In the genomic region with DNA sequence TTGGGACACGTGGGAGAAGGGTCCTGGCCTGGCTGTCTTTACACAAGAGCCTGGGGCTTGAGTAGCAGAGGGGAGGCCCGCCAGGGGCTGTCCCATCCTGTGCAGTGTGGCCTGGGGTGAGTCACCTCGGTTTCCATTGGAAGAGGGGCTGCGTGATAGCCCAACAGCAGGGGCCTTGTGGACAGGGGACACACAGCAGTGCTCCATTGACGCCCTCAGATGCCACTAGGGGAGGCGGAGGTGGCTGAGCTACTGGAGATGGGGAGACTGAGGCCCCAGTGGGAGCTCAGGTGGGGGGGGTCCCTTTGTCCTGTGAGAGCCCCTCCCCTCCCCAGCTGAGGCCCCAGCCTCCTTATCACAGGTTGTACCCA, we compare ENCODE assay signal across 20 cellular contexts. TPM values are rescaled to one million over a fixed set of nuclear protein-coding genes. Genes with fewer than 3 reads are reported as not detected.
DNase-seq lines count a peak whose midpoint lies in the region; ATAC-seq and TF ChIP-seq lines count a peak whose summit lies in the region.
"Had no signal": no experiment of that assay in that cellular context is flagged by ENCODE, and none has a peak within 500 bp of the region (broad histone marks: within the 10 kb centered on the region; RNA-seq: fewer than 3 reads in every experiment).

No MANE protein-coding gene starts in this region.

- POLR2A ChIA-PET in naive thymus-derived CD4-positive, alpha-beta T cell (lab: Charles Lee): no interaction called here

- H3K9me3 ChIP-seq in right lobe of liver (no peaks in the 10 kb centered on the region), spleen (peaks cover 0 to 11% (median 7%) of the 10 kb centered on the region in 8 donors)
- peaks cover 0 to 7% (median 0%) of the 10 kb centered on the region in 3 experiments for H3K9me3 ChIP-seq in naive thymus-derived CD4-positive, alpha-beta T cell (ENCODE audit: control insufficient read depth in 2 of 3, low read length in 3 of 3)
- H3K9me3 ChIP-seq: uterus had no signal

- intact Hi-C loops in right lobe of liver (cut with DNase I) (no loop called here), spleen (cut with DNase I; ENCODE audit: low total_unique reads) (no loop called here)
- intact Hi-C loops in naive thymus-derived CD4-positive, alpha-beta T cell (cut with micrococcal nuclease): no loop called here

- DNase-seq in H7: peak; percentile 40
- DNase-seq in right lobe of liver: peak in 1 of 3 donors; percentile 18
- DNase-seq in spleen: no peak
- DNase-seq in activated naive CD4-positive, alpha-beta T cell treated with anti-CD3 and anti-CD28 coated beads, Interleukin-2, amount 50 U/mL, for 16 hours: no peak
- no peak for DNase-seq in activated gamma-delta T cell (lab: John Stamatoyannopoulos, UW)
- DNase-seq in hypothalamus (lab: John Stamatoyannopoulos, UW): no peak
- no peak for DNase-seq in naive thymus-derived CD4-positive, alpha-beta T cell
- DNase-seq: activated effector memory CD4-positive, alpha-beta T cell treated with Interleukin-2 at 50 U/mL for 16 hours; Caco-2; left colon; NCI-H187 treated with DMSO at 0.1 percent for 48 hours; NCI-H526 treated with DMSO at 0.1 percent for 48 hours; PC-9; stimulated activated CD4-positive, alpha-beta T cell treated with anti-CD3 and anti-CD28 coated beads, Interleukin-4, amount 100 ng/mL, for 4 hours had no signal

- H3K27me3 ChIP-seq in H7 (ENCODE audit: control insufficient read depth, insufficient read depth, low read length): no peaks in the 10 kb centered on the region
- H3K27me3 ChIP-seq in right lobe of liver: no peaks in the 10 kb centered on the region
- H3K27me3 ChIP-seq in spleen (replicated peaks in 1 of 7): no peaks in the 10 kb centered on the region
- H3K27me3 ChIP-seq in naive thymus-derived CD4-positive, alpha-beta T cell (ENCODE audit: control insufficient read depth in 2 of 2, insufficient read depth in 2 of 2, low read length in 2 of 2): no peaks in the 10 kb centered on the region
- H3K27me3 ChIP-seq: esophagus muscularis mucosa, uterus had no signal

- peak; percentile 34 for ATAC-seq in activated T-helper 17 cell treated with anti-CD3 and anti-CD28 coated beads, Interleukin-2, amount 50 U/mL, for 72 hours (replicated peaks)
- no peak for ATAC-seq in right lobe of liver
- no peak for ATAC-seq in naive thymus-derived CD4-positive, alpha-beta T cell
- ATAC-seq: left colon had no signal

- TF ChIP-seq CTCF in right lobe of liver (IDR thresholded peaks at IDR 0.05): no peak
- no peak for TF ChIP-seq CTCF in spleen (IDR thresholded peaks at IDR 0.05 in 8 of 11, conservative IDR thresholded peaks at IDR 0.05 in 3 of 11)

- H3K27ac ChIP-seq in right lobe of liver: peak overlapping the region; percentile 93 to 100 (median 100)
- H3K27ac ChIP-seq in spleen: peak overlapping the region; percentile 27 to 79 (median 64)
- H3K27ac ChIP-seq in naive thymus-derived CD4-positive, alpha-beta T cell (ENCODE audit: low read depth, low read length): no peak overlapping the region
- H3K27ac ChIP-seq: PC-9 had no signal

- H3K4me3 ChIP-seq in H7 (ENCODE audit: insufficient read depth, low read depth, low read length) (no peak overlapping the region), right lobe of liver (no peak overlapping the region), spleen (no peak overlapping the region)
- no peak overlapping the region for H3K4me3 ChIP-seq in naive thymus-derived CD4-positive, alpha-beta T cell (ENCODE audit: low read length)
- H3K4me3 ChIP-seq: esophagus muscularis mucosa, PC-9, uterus had no signal

- H3K27ac Mint-ChIP-seq in activated T-helper 17 cell treated with anti-CD3 and anti-CD28 coated beads, Interleukin-2, amount 50 U/mL, for 72 hours: no peak overlapping the region
- H3K27ac Mint-ChIP-seq in naive thymus-derived CD4-positive, alpha-beta T cell: no peak overlapping the region

- H3K36me3 ChIP-seq in H7 (replicated peaks; ENCODE audit: control insufficient read depth, insufficient read depth, low read length) (no peaks in the 10 kb centered on the region), right lobe of liver (no peaks in the 10 kb centered on the region), spleen (no peaks in the 10 kb centered on the region)
- no peaks in the 10 kb centered on the region for H3K36me3 ChIP-seq in naive thymus-derived CD4-positive, alpha-beta T cell (ENCODE audit: control insufficient read depth in 2 of 3, insufficient read depth in 3 of 3, low read length in 3 of 3)
- H3K36me3 ChIP-seq: esophagus muscularis mucosa, uterus had no signal

- CTCF ChIA-PET in naive thymus-derived CD4-positive, alpha-beta T cell (lab: Charles Lee): no interaction called here

- WGBS in right lobe of liver (ENCODE audit: insufficient coverage, low coverage, low lambda C conversion rate, missing lambda C conversion rate): 11% methylated on average over 1 of the region's 6 CpGs
- WGBS in spleen, 5 donors: 69 to 93% (median 86%) methylated on average over 5 to 6 of the region's 6 CpGs

- no peaks in the 10 kb centered on the region for H3K27me3 Mint-ChIP-seq in activated T-helper 17 cell treated with anti-CD3 and anti-CD28 coated beads, Interleukin-2, amount 50 U/mL, for 72 hours
- H3K27me3 Mint-ChIP-seq in naive thymus-derived CD4-positive, alpha-beta T cell: no peaks in the 10 kb centered on the region

- H3K9me3 Mint-ChIP-seq in activated T-helper 17 cell treated with anti-CD3 and anti-CD28 coated beads, Interleukin-2, amount 50 U/mL, for 72 hours: no peaks in the 10 kb centered on the region
- peaks cover 0 to 8% (median 3%) of the 10 kb centered on the region in 11 donors for H3K9me3 Mint-ChIP-seq in naive thymus-derived CD4-positive, alpha-beta T cell

- H3K4me3 Mint-ChIP-seq in activated T-helper 17 cell treated with anti-CD3 and anti-CD28 coated beads, Interleukin-2, amount 50 U/mL, for 72 hours: no peak overlapping the region
- H3K4me3 Mint-ChIP-seq in naive thymus-derived CD4-positive, alpha-beta T cell: no peak overlapping the region

- H3K4me1 Mint-ChIP-seq in activated T-helper 17 cell treated with anti-CD3 and anti-CD28 coated beads, Interleukin-2, amount 50 U/mL, for 72 hours: no peaks in the 10 kb centered on the region
- H3K4me1 Mint-ChIP-seq in naive thymus-derived CD4-positive, alpha-beta T cell: no peaks in the 10 kb centered on the region

- TF ChIP-seq POLR2A in right lobe of liver (IDR thresholded peaks at IDR 0.05) (no peak), spleen (IDR thresholded peaks at IDR 0.05) (no peak)

- no peaks in the 10 kb centered on the region for H3K36me3 Mint-ChIP-seq in activated T-helper 17 cell treated with anti-CD3 and anti-CD28 coated beads, Interleukin-2, amount 50 U/mL, for 72 hours (ENCODE audit: low read depth)
- no peaks in the 10 kb centered on the region for H3K36me3 Mint-ChIP-seq in naive thymus-derived CD4-positive, alpha-beta T cell

- H3K4me1 ChIP-seq in right lobe of liver (peaks cover 0 to 77% (median 36%) of the 10 kb centered on the region in 4 donors), spleen (peaks cover 0 to 25% (median 7%) of the 10 kb centered on the region in 6 donors)
- H3K4me1 ChIP-seq in naive thymus-derived CD4-positive, alpha-beta T cell (ENCODE audit: control insufficient read depth in 2 of 2, insufficient read depth in 2 of 2, low read length in 2 of 2): no peaks in the 10 kb centered on the region
- H3K4me1 ChIP-seq: Caco-2, uterus had no signal

RNA-seq across cellular contexts. Expression of gene RNU6ATAC, which starts 50.0 kb away (rescaled TPM):
- not detected in 2 replicates for total RNA-seq in H7 (2014; rRNA removed; shearing (Covaris generic))
- total RNA-seq in activated T-helper 17 cell treated with anti-CD3 and anti-CD28 coated beads, Interleukin-2, amount 50 U/mL, for 72 hours: 10 to 100 TPM; 58.0 to 86.0 TPM
- total RNA-seq in right lobe of liver (10 to 100 TPM in 4 of 6 experiments, not detected in 2; 17.4 to 91.1 (median 42.6) TPM), spleen (100 to 1,000 TPM in 4 of 7 donors, not detected in 3; 223 to 404 (median 271) TPM)
- polyA plus RNA-seq in spleen: not detected
- 10 to 100 TPM; 17.1 to 67.0 (median 31.6) TPM for total RNA-seq in naive thymus-derived CD4-positive, alpha-beta T cell
- not detected for polyA plus RNA-seq in naive thymus-derived CD4-positive, alpha-beta T cell
- total RNA-seq: dermis microvascular lymphatic vessel endothelial cell, HT1080, M059J had no signal
